ENCODE assay signal across 8 cellular contexts in genomic region chr12:6890789-6891624, GRCh38. TPM values are rescaled to one million over a fixed set of nuclear protein-coding genes. Genes with fewer than 3 reads are reported as not detected.
DNase-seq lines count a peak whose midpoint lies in the region; ATAC-seq and TF ChIP-seq lines count a peak whose summit lies in the region.

No MANE protein-coding gene starts in this region.

- H3K4me3 Mint-ChIP-seq in activated naive CD4-positive, alpha-beta T cell treated with anti-CD3 and anti-CD28 coated beads for 36 hours = peak overlapping the region; percentile 90

- peak; percentile 97 for ATAC-seq in gastroesophageal sphincter

- WGBS in gastroesophageal sphincter (ENCODE audit: low coverage in 1 of 2), 2 donors = 2 to 9% methylated on average over 8 to 9 of the region's 67 CpGs
- under 1% methylated on average over 55 of the region's 67 CpGs for WGBS in suprapubic skin

- TF ChIP-seq CTCF in HFF-Myc (IDR thresholded peaks at IDR 0.05; ENCODE audit: low read depth, low read length, missing control alignments) = peak; percentile 72
- TF ChIP-seq CTCF in gastroesophageal sphincter (IDR thresholded peaks at IDR 0.05) = peak in 3 of 4 experiments; percentile 90 to 97 (median 93)
- peak; percentile 81 to 98 for TF ChIP-seq CTCF in suprapubic skin (IDR thresholded peaks at IDR 0.05)

- no peaks in the 10 kb centered on the region for H3K27me3 ChIP-seq in SJSA1 (replicated peaks)
- H3K27me3 ChIP-seq in gastroesophageal sphincter = no peaks in the 10 kb centered on the region
- no peaks in the 10 kb centered on the region for H3K27me3 ChIP-seq in suprapubic skin

- no peaks in the 10 kb centered on the region for H3K9me3 Mint-ChIP-seq in activated naive CD4-positive, alpha-beta T cell treated with anti-CD3 and anti-CD28 coated beads for 36 hours

- H3K4me3 ChIP-seq in GM08714 (ENCODE audit: low read length) (peak overlapping the region; percentile 63), HFF-Myc (replicated peaks; ENCODE audit: low read depth, low read length) (peak overlapping the region; percentile 45), SJSA1 (peak overlapping the region; percentile 33), gastroesophageal sphincter (peak overlapping the region; percentile 47 to 54), suprapubic skin (peak overlapping the region; percentile 55)

- TF ChIP-seq POLR2A in gastroesophageal sphincter (IDR thresholded peaks at IDR 0.05) (peak; percentile 39 to 68), suprapubic skin (IDR thresholded peaks at IDR 0.05) (peak in 1 of 2 donors; percentile 21)

- no peaks in the 10 kb centered on the region for H3K36me3 Mint-ChIP-seq in activated naive CD4-positive, alpha-beta T cell treated with anti-CD3 and anti-CD28 coated beads for 36 hours (ENCODE audit: low read depth)

- peaks cover 5% of the 10 kb centered on the region for H3K36me3 ChIP-seq in SJSA1
- H3K36me3 ChIP-seq in gastroesophageal sphincter = no peaks in the 10 kb centered on the region
- H3K36me3 ChIP-seq in suprapubic skin = no peaks in the 10 kb centered on the region

- TF ChIP-seq EP300 in gastroesophageal sphincter (IDR thresholded peaks at IDR 0.05) (no peak), suprapubic skin (IDR thresholded peaks at IDR 0.05) (no peak)

- CTCF ChIA-PET in activated naive CD4-positive, alpha-beta T cell treated with anti-CD3 and anti-CD28 coated beads for 36 hours (lab: Charles Lee) = interaction anchor here (0.6 to 2.9 kb wide), 21 partner anchors 9 to 275 kb away, joined by 3 to 33 read pairs (median 4); partner anchors contain the start of genes CDCA3, ENO2, LRRC23 and MLF2

- intact Hi-C loops in activated naive CD4-positive, alpha-beta T cell treated with anti-CD3 and anti-CD28 coated beads for 36 hours (cut with micrococcal nuclease) = loop anchor here (1.0 kb wide), 13 partner anchors 13 to 298 kb away; partner anchors contain the start of genes COPS7A, EMG1, ENO2 and LPCAT3

- peak; percentile 81 for DNase-seq in HFF-Myc (ENCODE audit: extremely low read depth, low read depth)
- DNase-seq in MV-4-11 (lab: John Stamatoyannopoulos, UW) = peak; percentile 95
- DNase-seq in SJSA1 (ENCODE audit: low read depth in 1 of 2, low spot score in 2 of 2) = peak; percentile 98 to 99
- peak; percentile 100 for DNase-seq in activated naive CD4-positive, alpha-beta T cell treated with anti-CD3 and anti-CD28 coated beads for 36 hours
- DNase-seq in nucleus accumbens (lab: John Stamatoyannopoulos, UW) = peak; percentile 72 to 99 (median 95)
- DNase-seq in suprapubic skin (ENCODE audit: low spot score in 2 of 2) = peak; percentile 98 to 99

- H3K9me3 ChIP-seq in SJSA1 (replicated peaks) = no peaks in the 10 kb centered on the region
- H3K9me3 ChIP-seq in gastroesophageal sphincter = no peaks in the 10 kb centered on the region
- H3K9me3 ChIP-seq in suprapubic skin = no peaks in the 10 kb centered on the region

- peaks cover 16% of the 10 kb centered on the region for H3K4me1 Mint-ChIP-seq in activated naive CD4-positive, alpha-beta T cell treated with anti-CD3 and anti-CD28 coated beads for 36 hours (ENCODE audit: low read depth)

- H3K27ac Mint-ChIP-seq in activated naive CD4-positive, alpha-beta T cell treated with anti-CD3 and anti-CD28 coated beads for 36 hours = peak overlapping the region; percentile 98

- H3K27ac ChIP-seq in SJSA1 = peak overlapping the region; percentile 93
- H3K27ac ChIP-seq in gastroesophageal sphincter = peak overlapping the region; percentile 85 to 93 (median 91)
- peak overlapping the region; percentile 83 for H3K27ac ChIP-seq in suprapubic skin

- no peaks in the 10 kb centered on the region for H3K27me3 Mint-ChIP-seq in activated naive CD4-positive, alpha-beta T cell treated with anti-CD3 and anti-CD28 coated beads for 36 hours (ENCODE audit: low read depth)

- peaks cover 18% of the 10 kb centered on the region for H3K4me1 ChIP-seq in SJSA1 (replicated peaks)
- peaks cover 0 to 19% (median 4%) of the 10 kb centered on the region in 3 donors for H3K4me1 ChIP-seq in gastroesophageal sphincter
- H3K4me1 ChIP-seq in suprapubic skin = peaks cover 13% of the 10 kb centered on the region

RNA-seq across cellular contexts. Expression of gene LRRC23, which starts 13.6 kb away (rescaled TPM):
- 12.2 and 20.0 TPM in 2 replicates for total RNA-seq in SJSA1 (2014; rRNA removed; shearing (Covaris generic))
- 1 to 10 TPM; 6.3 to 6.4 TPM for total RNA-seq in activated naive CD4-positive, alpha-beta T cell treated with anti-CD3 and anti-CD28 coated beads for 36 hours
- total RNA-seq in gastroesophageal sphincter = 10 to 100 TPM in 3 of 4 donors, 1 to 10 TPM in 1; 8.8 to 16.6 (median 13.6) TPM
- total RNA-seq in suprapubic skin = 10 to 100 TPM in 2 of 4 donors, 1 to 10 TPM in 2; 4.3 to 15.8 (median 8.5) TPM

RNA-seq across cellular contexts. Expression of gene SPSB2, which starts 17.9 kb away (rescaled TPM):
- 14.1 and 16.2 TPM in 2 replicates for total RNA-seq in SJSA1 (2014; rRNA removed; shearing (Covaris generic))
- 1 to 10 TPM; 2.6 to 2.8 TPM for total RNA-seq in activated naive CD4-positive, alpha-beta T cell treated with anti-CD3 and anti-CD28 coated beads for 36 hours
- total RNA-seq in gastroesophageal sphincter = 10 to 100 TPM in 1 of 4 donors, 1 to 10 TPM in 3; 7.4 to 10.7 (median 8.1) TPM
- total RNA-seq in suprapubic skin = 10 to 100 TPM in 1 of 4 donors, 1 to 10 TPM in 3; 3.0 to 16.5 (median 7.5) TPM

RNA-seq across cellular contexts. Expression of gene ENO2, which starts 23.4 kb away (rescaled TPM):
- 5.3 and 7.1 TPM in 2 replicates for total RNA-seq in SJSA1 (2014; rRNA removed; shearing (Covaris generic))
- total RNA-seq in activated naive CD4-positive, alpha-beta T cell treated with anti-CD3 and anti-CD28 coated beads for 36 hours = 100 to 1,000 TPM; 128 to 131 TPM
- total RNA-seq in gastroesophageal sphincter (10 to 100 TPM; 31.2 to 68.2 (median 43.5) TPM), suprapubic skin (10 to 100 TPM in 1 of 4 donors, 1 to 10 TPM in 3; 1.3 to 15.4 (median 6.9) TPM)

RNA-seq across cellular contexts. Expression of gene TPI1, which starts 23.7 kb away (rescaled TPM):
- total RNA-seq in SJSA1 (2014; rRNA removed; shearing (Covaris generic)) = 1,911 and 2,129 TPM in 2 replicates
- 1,000 to 10,000 TPM; 1,222 to 1,282 TPM for total RNA-seq in activated naive CD4-positive, alpha-beta T cell treated with anti-CD3 and anti-CD28 coated beads for 36 hours
- total RNA-seq in gastroesophageal sphincter = 100 to 1,000 TPM; 324 to 473 (median 392) TPM
- 100 to 1,000 TPM; 185 to 498 (median 405) TPM for total RNA-seq in suprapubic skin

RNA-seq across cellular contexts. Expression of gene ATN1, which starts 36.8 kb away (rescaled TPM):
- total RNA-seq in SJSA1 (2014; rRNA removed; shearing (Covaris generic)) = 6.0 and 7.2 TPM in 2 replicates
- 10 to 100 TPM; 20.1 to 22.2 TPM for total RNA-seq in activated naive CD4-positive, alpha-beta T cell treated with anti-CD3 and anti-CD28 coated beads for 36 hours
- total RNA-seq in gastroesophageal sphincter (100 to 1,000 TPM in 2 of 4 donors, 10 to 100 TPM in 2; 49.0 to 136 (median 95.2) TPM), suprapubic skin (100 to 1,000 TPM in 1 of 4 donors, 10 to 100 TPM in 3; 58.4 to 137 (median 67.7) TPM)

Comparison
In these comparisons a context has a peak if more than half of its experiments do, and no peak if none do; other contexts are left out.
1. Peak in every context shown above with its lines: DNase-seq, ATAC-seq, H3K4me3 ChIP-seq and H3K27ac ChIP-seq.